ENCODE assay signal across 8 cellular contexts in genomic region chr10:59362184-59362966, GRCh38. TPM values are rescaled to one million over a fixed set of nuclear protein-coding genes. Genes with fewer than 3 reads are reported as not detected.
DNase-seq lines count a peak whose midpoint lies in the region; ATAC-seq, FAIRE-seq and TF ChIP-seq lines count a peak whose summit lies in the region.

FAM13C (minus strand) TSS chr10:59362549; CDS start chr10:59362460, 89 bp downstream.

- H3K9me3 ChIP-seq in SU-DHL-6 (ENCODE audit: insufficient read depth, low read length), result no peaks in the 10 kb centered on the region
- no peaks in the 10 kb centered on the region for H3K9me3 ChIP-seq in testis

- no peak for TF ChIP-seq POLR2A in testis (IDR thresholded peaks at IDR 0.05)

- TF ChIP-seq CTCF in SU-DHL-6 (IDR thresholded peaks at IDR 0.05; ENCODE audit: insufficient read depth, low read length, poor library complexity, severe bottlenecking) (no peak), testis (IDR thresholded peaks at IDR 0.05) (no peak)

- H3K4me1 ChIP-seq in testis, result peaks cover 35% of the 10 kb centered on the region

- intact Hi-C loops in testis (cut with DNase I; ENCODE audit: low total_unique reads), result no loop called here

- H3K27ac ChIP-seq in SU-DHL-6 (ENCODE audit: low read depth, low read length) (no peak within 1 kb of the TSS), testis (peak within 1 kb of the TSS; percentile 67 to 85)

- no peaks in the 10 kb centered on the region for H3F3A ChIP-seq in SU-DHL-6 (ENCODE audit: insufficient read depth)

- H3K4me3 ChIP-seq in SU-DHL-6 (ENCODE audit: insufficient read depth, low read length, poor library complexity, severe bottlenecking) (peak within 1 kb of the TSS; percentile 30), testis (peak within 1 kb of the TSS; percentile 58 to 69)

- H3K27me3 ChIP-seq in SU-DHL-6 (ENCODE audit: low read length) (no peaks in the 10 kb centered on the region), testis (no peaks in the 10 kb centered on the region)

- H3K36me3 ChIP-seq in SU-DHL-6 (ENCODE audit: low read length), result no peaks in the 10 kb centered on the region
- no peaks in the 10 kb centered on the region for H3K36me3 ChIP-seq in testis (ENCODE audit: low read depth, missing control alignments)

- WGBS in testis, 2 donors, result 1 to 2% methylated on average over 15 to 38 of the region's 42 CpGs

- peak; percentile 23 for DNase-seq in activated CD4-positive, CD25-positive, alpha-beta regulatory T cell treated with anti-CD3 and anti-CD28 coated beads, Interleukin-2, amount 50 U/mL, for 72 hours
- no peak for DNase-seq in activated CD4-positive, CD25-positive, alpha-beta regulatory T cell (lab: John Stamatoyannopoulos, UW)
- DNase-seq in HuH-7.5 (ENCODE audit: low spot score) (peak; percentile 34), medulla oblongata (ENCODE audit: extremely low spot score) (peak; percentile 69), testis (peak; percentile 87)

- FAIRE-seq in endometrium (lab: Jason Lieb, UNC), result peak; percentile 33

- no peaks in the 10 kb centered on the region for H3K9me2 ChIP-seq in SU-DHL-6 (replicated peaks; ENCODE audit: insufficient read depth, low read length)

- no peaks in the 10 kb centered on the region for H3K79me2 ChIP-seq in SU-DHL-6 (ENCODE audit: insufficient read depth, low read length)

- H3K4me2 ChIP-seq in SU-DHL-6 (ENCODE audit: low read depth, low read length, poor library complexity, severe bottlenecking), result peak within 1 kb of the TSS; percentile 45

- peak within 1 kb of the TSS; percentile 10 for H2AFZ ChIP-seq in SU-DHL-6 (ENCODE audit: low read depth, low read length, severe bottlenecking)

- no peak for ATAC-seq in GM18502 (IDR thresholded peaks at IDR 0.05; ENCODE audit: poor library complexity, unreplicated experiment)

- no peak within 1 kb of the TSS for H3K9ac ChIP-seq in SU-DHL-6 (ENCODE audit: low read length)

- no peaks in the 10 kb centered on the region for H4K20me1 ChIP-seq in SU-DHL-6 (ENCODE audit: low read depth, low read length)

RNA-seq across cellular contexts. Expression of gene FAM13C, which starts in this region (rescaled TPM):
- total RNA-seq in testis, result 10 to 100 TPM; 38.5 to 50.9 TPM
- 12.9 TPM for polyA plus RNA-seq in testis (ENCODE audit: insufficient read depth, low read depth, low replicate concordance)

Comparison
In these comparisons a context has a peak if more than half of its experiments do, and no peak if none do; other contexts are left out.
1. DNase-seq: peak in activated CD4-positive, CD25-positive, alpha-beta regulatory T cell treated with anti-CD3 and anti-CD28 coated beads, Interleukin-2, amount 50 U/mL, for 72 hours (single experiment), HuH-7.5 (single experiment), medulla oblongata (single experiment) and testis (single experiment); none in activated CD4-positive, CD25-positive, alpha-beta regulatory T cell (0 of 4).